ENCODE assay signal across 8 cellular contexts in the genomic region with DNA sequence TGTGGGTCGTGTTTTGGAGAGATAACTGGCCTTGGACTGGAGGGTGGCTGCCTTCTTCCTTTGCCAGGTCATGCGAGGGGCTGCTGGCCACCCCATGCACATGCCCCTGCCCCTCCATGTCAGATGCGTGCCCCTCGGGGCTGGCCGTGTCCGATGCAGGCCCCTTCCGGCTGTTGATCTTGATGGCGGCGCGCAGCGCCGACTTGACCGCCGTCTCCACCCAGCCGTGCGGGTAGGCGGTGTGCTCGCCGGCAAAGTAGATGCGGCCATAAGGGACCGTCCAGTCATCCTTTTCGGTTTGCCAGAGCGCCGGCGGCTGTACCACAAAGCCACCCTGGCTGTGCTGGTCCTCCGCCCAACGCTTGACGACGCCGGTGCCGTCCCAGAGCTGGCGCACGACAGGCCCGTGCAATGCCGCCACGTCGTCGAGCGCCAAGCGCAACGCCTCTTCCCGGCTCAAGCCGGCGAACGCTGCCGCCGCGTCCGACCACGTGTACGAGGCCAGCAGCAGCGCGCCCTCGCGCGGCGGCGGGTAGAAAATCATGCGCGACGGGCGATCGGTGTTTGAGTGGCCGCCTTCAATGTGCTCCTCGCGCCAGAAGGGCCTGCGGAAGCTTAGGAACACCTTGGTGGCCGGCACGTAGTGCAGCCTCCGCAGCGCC. TPM values are rescaled to one million over a fixed set of nuclear protein-coding genes. Genes with fewer than 3 reads are reported as not detected.
DNase-seq lines count a peak whose midpoint lies in the region; ATAC-seq and TF ChIP-seq lines count a peak whose summit lies in the region.

No MANE protein-coding gene starts in this region.

- DNase-seq in NCI-H69 (lab: John Stamatoyannopoulos, UW): peak; percentile 86
- DNase-seq in activated T-helper 9 cell treated with anti-CD3 and anti-CD28 coated beads, Interleukin-2, amount 50 U/mL, for 16 hours (ENCODE audit: low read depth): peak; percentile 65
- peak; percentile 64 for DNase-seq in foreskin melanocyte
- DNase-seq in osteocyte (ENCODE audit: extremely low spot score, unreplicated experiment): no peak
- DNase-seq in thoracic aorta (ENCODE audit: low spot score): no peak
- DNase-seq in NCI-H2227 (lab: John Stamatoyannopoulos, UW; ENCODE audit: unreplicated experiment): no peak

- H3K4me2 ChIP-seq in DOHH2 (ENCODE audit: low read length): peak overlapping the region; percentile 94

- no peaks in the 10 kb centered on the region for H3K9me2 ChIP-seq in DOHH2 (replicated peaks; ENCODE audit: control insufficient read depth, low read length)

- peak overlapping the region; percentile 60 for H3K4me3 Mint-ChIP-seq in osteocyte (ENCODE audit: unreplicated experiment)

- H3K79me2 ChIP-seq in DOHH2 (ENCODE audit: control insufficient read depth, low read length): no peaks in the 10 kb centered on the region

- no peaks in the 10 kb centered on the region for H3K9me3 ChIP-seq in DOHH2 (ENCODE audit: control insufficient read depth, insufficient read depth, low read length)
- no peaks in the 10 kb centered on the region for H3K9me3 ChIP-seq in thoracic aorta

- H3K4me1 Mint-ChIP-seq in osteocyte (ENCODE audit: unreplicated experiment): peaks cover 8% of the 10 kb centered on the region

- H3F3A ChIP-seq in DOHH2 (ENCODE audit: control insufficient read depth, insufficient read depth): peaks cover 5% of the 10 kb centered on the region; the same call in 1 of the 2 replicates

- ATAC-seq in thoracic aorta (ENCODE audit: insufficient number of reproducible peaks, low FRiP score, low read depth) (no peak), GM19397 (IDR thresholded peaks at IDR 0.05; ENCODE audit: unreplicated experiment) (no peak)

- H3K36me3 ChIP-seq in DOHH2 (ENCODE audit: control insufficient read depth, low read length) (no peaks in the 10 kb centered on the region), thoracic aorta (peaks cover 3% of the 10 kb centered on the region)

- no peaks in the 10 kb centered on the region for H4K20me1 ChIP-seq in DOHH2 (ENCODE audit: control insufficient read depth, insufficient read depth, low read depth, low read length)

- H3K27me3 ChIP-seq in DOHH2 (ENCODE audit: control insufficient read depth, low read length) (peaks cover 43% of the 10 kb centered on the region), thoracic aorta (replicated peaks; ENCODE audit: insufficient read depth) (no peaks in the 10 kb centered on the region)

- H3K27ac Mint-ChIP-seq in osteocyte (ENCODE audit: unreplicated experiment): no peak overlapping the region

- H3K9me3 Mint-ChIP-seq in osteocyte (ENCODE audit: unreplicated experiment): no peaks in the 10 kb centered on the region

- H3K27ac ChIP-seq in DOHH2 (ENCODE audit: low read depth, low read length) (no peak overlapping the region), thoracic aorta (no peak overlapping the region)

- peaks cover 6% of the 10 kb centered on the region for H3K27me3 Mint-ChIP-seq in osteocyte (ENCODE audit: unreplicated experiment)

- H3K4me3 ChIP-seq in DOHH2 (ENCODE audit: low read length) (peak overlapping the region; percentile 75), thoracic aorta (peak overlapping the region; percentile 56)

- peaks cover 34% of the 10 kb centered on the region for H3K4me1 ChIP-seq in DOHH2 (ENCODE audit: control insufficient read depth, low read length)
- H3K4me1 ChIP-seq in thoracic aorta (ENCODE audit: control insufficient read depth in 1 of 2, low read depth in 2 of 2): peaks cover 0 to 4% of the 10 kb centered on the region in 2 donors

- H3K36me3 Mint-ChIP-seq in osteocyte (ENCODE audit: unreplicated experiment): peaks cover 2% of the 10 kb centered on the region

- TF ChIP-seq CTCF in DOHH2 (IDR thresholded peaks at IDR 0.05; ENCODE audit: low read depth, low read length, poor library complexity, severe bottlenecking) (peak; percentile 84), osteocyte (IDR thresholded peaks at IDR 0.05) (peak; percentile 75), thoracic aorta (IDR thresholded peaks at IDR 0.05) (peak; percentile 71)

RNA-seq across cellular contexts. Expression of gene IL4I1, which starts 6.9 kb away (rescaled TPM):
- total RNA-seq in osteocyte (0.55 TPM in 1 of 2 replicates, not detected in the other), thoracic aorta (1 to 10 TPM; 1.5 to 2.2 TPM)

RNA-seq across cellular contexts. Expression of gene TBC1D17, which starts 12.3 kb away (rescaled TPM):
- total RNA-seq in osteocyte (69.2 and 71.9 TPM in 2 replicates), thoracic aorta (10 to 100 TPM; 27.9 to 31.7 TPM)

RNA-seq across cellular contexts. Expression of gene AKT1S1, which starts 12.7 kb away (rescaled TPM):
- 59.7 and 61.2 TPM in 2 replicates for total RNA-seq in osteocyte
- total RNA-seq in thoracic aorta: 10 to 100 TPM; 15.2 to 20.7 TPM

RNA-seq across cellular contexts. Expression of gene PNKP, which starts 22.4 kb away (rescaled TPM):
- total RNA-seq in osteocyte (68.3 and 76.4 TPM in 2 replicates), thoracic aorta (10 to 100 TPM; 55.8 to 78.7 TPM)

RNA-seq across cellular contexts. Expression of gene PTOV1, which starts 38.9 kb away (rescaled TPM):
- total RNA-seq in osteocyte: 266 and 295 TPM in 2 replicates
- 10 to 100 TPM; 62.9 to 72.2 TPM for total RNA-seq in thoracic aorta

Comparison
In these comparisons a context has a peak if more than half of its experiments do, and no peak if none do; other contexts are left out.
1. DNase-seq: peak in NCI-H69 (single experiment), activated T-helper 9 cell treated with anti-CD3 and anti-CD28 coated beads, Interleukin-2, amount 50 U/mL, for 16 hours (single experiment) and foreskin melanocyte (single experiment); none in osteocyte (single experiment), thoracic aorta (single experiment) and NCI-H2227 (single experiment).
2. Peak in every context shown above with its lines, with median percentiles within 50 percentile points of each other: CTCF ChIP-seq.